Comparison of ENCODE assay signal across 31 cellular contexts in genomic region chr22:37049224-37049623, GRCh38.
"Had no signal": no experiment of that assay in that cellular context is flagged by ENCODE, and none has a peak within 500 bp of the region (broad histone marks: within the 10 kb centered on the region; RNA-seq: fewer than 3 reads in every experiment).

No MANE protein-coding gene starts in this region.

- H3K36me3 Mint-ChIP-seq: activated naive CD4-positive, alpha-beta T cell treated with anti-CD3 and anti-CD28 coated beads, Interleukin-2, amount 50 U/mL, for 72 hours; brain; WTC11 had no signal

- H3K27ac Mint-ChIP-seq: activated CD4-positive, alpha-beta memory T cell treated with anti-CD3 and anti-CD28 coated beads, Interleukin-2, amount 10 ng/mL, durations not matched to agents 7 days and 5 days; activated naive CD4-positive, alpha-beta T cell treated with anti-CD3 and anti-CD28 coated beads for 36 hours; activated naive CD4-positive, alpha-beta T cell treated with anti-CD3 and anti-CD28 coated beads, Interleukin-2, amount 50 U/mL, for 72 hours; activated naive CD8-positive, alpha-beta T cell treated with anti-CD3 and anti-CD28 coated beads, Interleukin-2, amount 10 ng/mL, durations not matched to agents 7 days and 5 days; activated T-cell treated with anti-CD3 and anti-CD28 coated beads, Interleukin-2, amount 50 U/mL, for 24 hours; activated T-helper 2 cell treated with anti-CD3 and anti-CD28 coated beads, Interferon-gamma antibody, Interleukin-2, Interleukin-4, amounts not matched to agents 10 μg/mL and 5 μg/mL and 100 μg/mL, durations not matched to agents 14 hours and 24 hours and 36 hours; effector memory CD8-positive, alpha-beta T cell; WTC11 had no signal

- H3K9me3 Mint-ChIP-seq: activated CD4-positive, alpha-beta memory T cell treated with anti-CD3 and anti-CD28 coated beads, Interleukin-2, amount 10 ng/mL, durations not matched to agents 7 days and 5 days; activated CD4-positive, alpha-beta T cell treated with anti-CD3 and anti-CD28 coated beads, Interleukin-2, amount 10 ng/mL, durations not matched to agents 7 days and 5 days; activated naive CD4-positive, alpha-beta T cell treated with anti-CD3 and anti-CD28 coated beads for 36 hours; activated naive CD4-positive, alpha-beta T cell treated with anti-CD3 and anti-CD28 coated beads, Interleukin-2, amount 50 U/mL, for 72 hours; activated naive CD8-positive, alpha-beta T cell treated with anti-CD3 and anti-CD28 coated beads, Interleukin-2, amount 10 ng/mL, durations not matched to agents 7 days and 5 days; activated T-cell treated with anti-CD3 and anti-CD28 coated beads, Interleukin-2, amount 50 U/mL, for 24 hours; activated T-helper 2 cell treated with anti-CD3 and anti-CD28 coated beads, Interferon-gamma antibody, Interleukin-2, Interleukin-4, amounts not matched to agents 10 μg/mL and 5 μg/mL and 100 μg/mL, durations not matched to agents 14 hours and 24 hours and 36 hours; brain; effector memory CD8-positive, alpha-beta T cell; WTC11 had no signal

- H3K4me1 ChIP-seq: breast epithelium, foreskin keratinocyte, gastrocnemius medialis had no signal

- H3K36me3 ChIP-seq: ascending aorta, breast epithelium, cardiac muscle cell, gastrocnemius medialis, heart right ventricle had no signal

- DNase-seq: activated CD4-positive, alpha-beta memory T cell treated with anti-CD3 and anti-CD28 coated beads, Interleukin-2, amount 10 ng/mL, durations not matched to agents 7 days and 5 days; activated CD4-positive, alpha-beta T cell treated with anti-CD3 and anti-CD28 coated beads for 1 hour; activated CD4-positive, alpha-beta T cell treated with anti-CD3 and anti-CD28 coated beads for 4 hours; activated CD4-positive, alpha-beta T cell treated with anti-CD3 and anti-CD28 coated beads, Interleukin-2, amount 10 ng/mL, durations not matched to agents 7 days and 5 days; activated CD4-positive, alpha-beta T cell treated with anti-CD3 and anti-CD28 coated beads, Interleukin-2, amount 50 U/mL, for 4 hours; activated CD8-positive, alpha-beta memory T cell treated with anti-CD3 and anti-CD28 coated beads, Interleukin-2, amount 50 U/mL, for 48 hours; activated effector memory CD4-positive, alpha-beta T cell treated with anti-CD3 and anti-CD28 coated beads, Interleukin-2, amount 50 U/mL, for 16 hours; activated naive CD4-positive, alpha-beta T cell treated with anti-CD3 and anti-CD28 coated beads for 36 hours; activated naive CD8-positive, alpha-beta T cell treated with anti-CD3 and anti-CD28 coated beads, Interleukin-2, amount 10 ng/mL, durations not matched to agents 7 days and 5 days; activated T-cell treated with anti-CD3 and anti-CD28 coated beads for 4 hours; activated T-cell treated with anti-CD3 and anti-CD28 coated beads, Interleukin-2, amount 50 U/mL, for 24 hours; central memory CD4-positive, alpha-beta T cell; cerebellar nuclear complex; dermis blood vessel endothelial cell; effector CD4-positive, alpha-beta T cell; effector memory CD8-positive, alpha-beta T cell; erythroblast; foreskin keratinocyte; gastrocnemius medialis; T-helper 2 cell had no signal

- H3K4me3 ChIP-seq: ascending aorta, breast epithelium, cardiac muscle cell, coronary artery, esophagus muscularis mucosa, gastrocnemius medialis, heart right ventricle, hepatocyte had no signal

- H3K27me3 Mint-ChIP-seq: activated CD4-positive, alpha-beta memory T cell treated with anti-CD3 and anti-CD28 coated beads, Interleukin-2, amount 10 ng/mL, durations not matched to agents 7 days and 5 days; activated CD4-positive, alpha-beta T cell treated with anti-CD3 and anti-CD28 coated beads, Interleukin-2, amount 10 ng/mL, durations not matched to agents 7 days and 5 days; activated naive CD8-positive, alpha-beta T cell treated with anti-CD3 and anti-CD28 coated beads, Interleukin-2, amount 10 ng/mL, durations not matched to agents 7 days and 5 days; activated T-cell treated with anti-CD3 and anti-CD28 coated beads, Interleukin-2, amount 50 U/mL, for 24 hours; effector memory CD8-positive, alpha-beta T cell had no signal

- H3K4me3 Mint-ChIP-seq: activated CD4-positive, alpha-beta memory T cell treated with anti-CD3 and anti-CD28 coated beads, Interleukin-2, amount 10 ng/mL, durations not matched to agents 7 days and 5 days; activated naive CD4-positive, alpha-beta T cell treated with anti-CD3 and anti-CD28 coated beads for 36 hours; activated naive CD8-positive, alpha-beta T cell treated with anti-CD3 and anti-CD28 coated beads, Interleukin-2, amount 10 ng/mL, durations not matched to agents 7 days and 5 days; activated T-cell treated with anti-CD3 and anti-CD28 coated beads, Interleukin-2, amount 50 U/mL, for 24 hours; effector memory CD8-positive, alpha-beta T cell; WTC11 had no signal

- H3K27me3 ChIP-seq: ascending aorta, breast epithelium, cardiac muscle cell, esophagus muscularis mucosa, foreskin keratinocyte, heart right ventricle, hepatocyte had no signal

- H3K9me3 ChIP-seq: ascending aorta, breast epithelium, esophagus muscularis mucosa, gastrocnemius medialis, heart right ventricle had no signal
